Comparison of ENCODE assay signal across 7 cellular contexts in the genomic region with DNA sequence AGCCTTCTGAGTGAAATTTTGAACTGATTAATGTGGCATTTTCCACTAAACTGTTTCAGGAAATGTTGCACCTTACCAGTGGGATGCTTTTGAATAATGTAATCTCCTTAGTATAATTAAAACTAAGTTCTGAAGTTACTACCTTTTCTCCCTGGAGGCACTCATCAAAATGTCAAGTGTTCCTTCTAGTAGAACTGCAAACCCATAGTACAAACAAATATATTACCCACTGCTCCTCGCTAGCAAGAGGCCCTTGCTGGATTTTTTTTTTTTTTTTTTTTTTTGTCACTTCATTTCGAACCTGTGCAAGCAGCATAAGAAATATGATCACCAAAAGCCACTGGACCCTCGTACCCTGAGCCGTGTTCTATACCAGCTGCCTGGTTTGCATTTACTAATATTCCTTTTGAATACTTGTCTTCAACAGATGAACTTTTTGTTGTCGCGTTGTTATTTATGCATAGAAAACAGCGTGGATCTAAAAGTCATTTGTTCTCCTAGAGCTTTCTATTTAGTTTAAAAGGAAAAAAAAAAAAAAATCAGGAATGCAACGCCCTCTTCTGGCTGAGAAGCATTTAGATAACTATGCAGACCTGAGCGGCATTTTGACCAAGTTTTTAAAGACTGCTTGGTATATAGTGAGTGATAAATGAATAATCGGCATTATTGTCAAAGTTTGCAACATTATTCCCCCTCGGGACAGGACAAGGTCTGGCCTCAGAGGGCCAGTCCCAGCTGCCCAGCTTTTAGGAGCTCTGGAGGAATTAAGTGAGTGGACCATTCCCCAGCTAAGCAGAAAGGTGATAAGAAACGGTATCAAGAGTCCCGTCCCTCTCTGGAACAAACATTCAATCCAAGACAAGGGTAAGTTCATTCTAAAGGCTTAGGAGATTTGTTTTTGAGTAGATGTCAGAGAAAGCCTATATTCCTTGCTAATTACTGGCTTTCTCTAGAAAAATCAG.
DNase-seq lines count a peak whose midpoint lies in the region; ATAC-seq, FAIRE-seq and TF ChIP-seq lines count a peak whose summit lies in the region.

No MANE protein-coding gene starts in this region.

- H3K9me3 ChIP-seq in endocrine pancreas (ENCODE audit: control insufficient read depth, low read length): no peaks in the 10 kb centered on the region
- H3K9me3 ChIP-seq in pancreas: no peaks in the 10 kb centered on the region

- peak overlapping the region; percentile 44 for H3K4me3 ChIP-seq in endocrine pancreas (ENCODE audit: control insufficient read depth, insufficient read depth, low read length)
- H3K4me3 ChIP-seq in pancreas: no peak overlapping the region

- TF ChIP-seq CTCF in GM12872 (IDR thresholded peaks at IDR 0.05; ENCODE audit: insufficient read depth, low read depth, low read length) (peak; percentile 44; the same call in 2 of the 3 replicates), pancreas (IDR thresholded peaks at IDR 0.05) (peak in 2 of 4 donors; percentile 28 to 43)

- H3K27ac Mint-ChIP-seq in stimulated activated memory B cell treated with anti-CD40 and anti-IgM and Interleukin-4, amounts not matched to agents 10 μg/mL and 1 μg/mL and 100 μg/mL, for 72 hours: no peak overlapping the region

- no peaks in the 10 kb centered on the region for H3K4me1 Mint-ChIP-seq in stimulated activated memory B cell treated with anti-CD40 and anti-IgM and Interleukin-4, amounts not matched to agents 10 μg/mL and 1 μg/mL and 100 μg/mL, for 72 hours

- intact Hi-C loops in pancreas (cut with DNase I): no loop called here

- ATAC-seq in pancreas (peak; percentile 73 to 86 (median 84)), GM18873 (IDR thresholded peaks at IDR 0.05; ENCODE audit: low FRiP score, unreplicated experiment) (no peak)
- no peak for ATAC-seq in stimulated activated memory B cell treated with anti-CD40 and anti-IgM and Interleukin-4, amounts not matched to agents 10 μg/mL and 1 μg/mL and 100 μg/mL, for 72 hours

- H3K4me3 Mint-ChIP-seq in stimulated activated memory B cell treated with anti-CD40 and anti-IgM and Interleukin-4, amounts not matched to agents 10 μg/mL and 1 μg/mL and 100 μg/mL, for 72 hours: no peak overlapping the region

- DNase-seq in NCI-H1694 treated with DMSO at 0.1 percent for 48 hours (lab: John Stamatoyannopoulos, UW) (peak; percentile 11), pancreas (no peak), SIG-M5 (lab: John Stamatoyannopoulos, UW) (no peak)

- no peak overlapping the region for H3K9ac ChIP-seq in endocrine pancreas (ENCODE audit: control insufficient read depth, insufficient read depth, low read length)

- FAIRE-seq in pancreas (lab: Jason Lieb, UNC): no peak

- H3K27ac ChIP-seq in pancreas: peak overlapping the region in 1 of 4 donors; percentile 18

- 6 to 7% methylated on average over 13 of the region's 13 CpGs for WGBS in pancreas, 2 donors

- H3K36me3 Mint-ChIP-seq in stimulated activated memory B cell treated with anti-CD40 and anti-IgM and Interleukin-4, amounts not matched to agents 10 μg/mL and 1 μg/mL and 100 μg/mL, for 72 hours: no peaks in the 10 kb centered on the region

- no peaks in the 10 kb centered on the region for H3K36me3 ChIP-seq in endocrine pancreas (ENCODE audit: control insufficient read depth, insufficient read depth, low read length)
- no peaks in the 10 kb centered on the region for H3K36me3 ChIP-seq in pancreas

- H3K27me3 ChIP-seq in endocrine pancreas (ENCODE audit: control insufficient read depth, insufficient read depth, low read length) (no peaks in the 10 kb centered on the region), pancreas (no peaks in the 10 kb centered on the region)

- no peaks in the 10 kb centered on the region for H3K4me1 ChIP-seq in endocrine pancreas (ENCODE audit: control insufficient read depth, insufficient read depth, low read length)
- peaks cover 0 to 10% (median 8%) of the 10 kb centered on the region in 3 donors for H3K4me1 ChIP-seq in pancreas

- H3K9me3 Mint-ChIP-seq in stimulated activated memory B cell treated with anti-CD40 and anti-IgM and Interleukin-4, amounts not matched to agents 10 μg/mL and 1 μg/mL and 100 μg/mL, for 72 hours: no peaks in the 10 kb centered on the region

- peaks cover 20% of the 10 kb centered on the region for H3K27me3 Mint-ChIP-seq in stimulated activated memory B cell treated with anti-CD40 and anti-IgM and Interleukin-4, amounts not matched to agents 10 μg/mL and 1 μg/mL and 100 μg/mL, for 72 hours

Comparison
In these comparisons a context has a peak if more than half of its experiments do, and no peak if none do; other contexts are left out.
1. ATAC-seq: peak in pancreas (4 of 4); none in stimulated activated memory B cell treated with anti-CD40 and anti-IgM and Interleukin-4, amounts not matched to agents 10 μg/mL and 1 μg/mL and 100 μg/mL, for 72 hours (single experiment) and GM18873 (single experiment).